ENCODE assay signal across 17 cellular contexts in genomic region chr18:13302611-13303267, GRCh38.
DNase-seq lines count a peak whose midpoint lies in the region; ATAC-seq and TF ChIP-seq lines count a peak whose summit lies in the region.
"Had no signal": no experiment of that assay in that cellular context is flagged by ENCODE, and none has a peak within 500 bp of the region (broad histone marks: within the 10 kb centered on the region; RNA-seq: fewer than 3 reads in every experiment).

No MANE protein-coding gene starts in this region.

- H3K27ac Mint-ChIP-seq in GM23338: no peak overlapping the region; the same call in 1 of the 2 replicates
- H3K27ac Mint-ChIP-seq: CD8-positive, alpha-beta memory T cell; progenitor cell of endocrine pancreas had no signal

- H3K4me3 Mint-ChIP-seq in GM23338: no peak overlapping the region
- H3K4me3 Mint-ChIP-seq: CD8-positive, alpha-beta memory T cell had no signal

- no peak overlapping the region for H3K9ac ChIP-seq in OCI-LY1 (ENCODE audit: low read length)

- H3F3A ChIP-seq in GM23338 (replicated peaks; ENCODE audit: low read depth) (no peaks in the 10 kb centered on the region), OCI-LY1 (ENCODE audit: insufficient read depth, low read length) (no peaks in the 10 kb centered on the region)

- DNase-seq in AG10803 (ENCODE audit: low read depth) (no peak), GM23338 (ENCODE audit: low spot score) (no peak), HK-2 (ENCODE audit: unreplicated experiment) (no peak), SKM-1 (lab: John Stamatoyannopoulos, UW; ENCODE audit: unreplicated experiment) (no peak), osteoblast (ENCODE audit: insufficient read length, low spot score, missing footprints) (no peak)
- DNase-seq: activated CD4-positive, alpha-beta T cell treated with anti-CD3 and anti-CD28 coated beads, Interleukin-2, amount 50 U/mL, for 1 hour; activated gamma-delta T cell treated with Interleukin-2 at 50 U/mL for 16 hours; CD8-positive, alpha-beta memory T cell; foreskin keratinocyte; NCI-H1930 had no signal

- H3K27me3 Mint-ChIP-seq in GM23338 (ENCODE audit: insufficient read depth, low read depth, poor library complexity): peaks cover 2% of the 10 kb centered on the region
- H3K27me3 Mint-ChIP-seq: progenitor cell of endocrine pancreas had no signal

- H4K20me1 ChIP-seq in GM23338 (replicated peaks; ENCODE audit: insufficient read depth) (no peaks in the 10 kb centered on the region), OCI-LY1 (ENCODE audit: insufficient read depth, low read length) (no peaks in the 10 kb centered on the region), osteoblast (ENCODE audit: insufficient read depth, low read length) (no peaks in the 10 kb centered on the region)

- H3K27ac ChIP-seq in GM23338 (ENCODE audit: low read depth) (no peak overlapping the region), OCI-LY1 (ENCODE audit: low read depth, low read length, poor library complexity, severe bottlenecking) (no peak overlapping the region), layer of hippocampus (ENCODE audit: low read depth, low read length) (peak overlapping the region; percentile 27), osteoblast (ENCODE audit: low read depth, low read length) (no peak overlapping the region)
- H3K27ac ChIP-seq: foreskin keratinocyte, SK-N-MC, suprapubic skin had no signal

- no peaks in the 10 kb centered on the region; the same call in 2 of the 3 replicates for H3K9me3 Mint-ChIP-seq in GM23338
- H3K9me3 Mint-ChIP-seq: CD8-positive, alpha-beta memory T cell had no signal

- H3K36me3 ChIP-seq in GM23338 (ENCODE audit: insufficient read depth): no peaks in the 10 kb centered on the region
- no peaks in the 10 kb centered on the region for H3K36me3 ChIP-seq in OCI-LY1 (ENCODE audit: insufficient read depth, low read length)
- no peaks in the 10 kb centered on the region for H3K36me3 ChIP-seq in osteoblast (ENCODE audit: insufficient read depth, low read length)
- H3K36me3 ChIP-seq: suprapubic skin had no signal

- no peak overlapping the region for H2AFZ ChIP-seq in GM23338
- H2AFZ ChIP-seq in OCI-LY1 (ENCODE audit: low read length): no peak overlapping the region
- no peak overlapping the region for H2AFZ ChIP-seq in osteoblast (ENCODE audit: low read length)

- H3K79me2 ChIP-seq in GM23338 (replicated peaks; ENCODE audit: insufficient read depth) (no peaks in the 10 kb centered on the region), OCI-LY1 (ENCODE audit: insufficient read depth, low read length) (no peaks in the 10 kb centered on the region), osteoblast (ENCODE audit: insufficient read depth, low read length) (no peaks in the 10 kb centered on the region)

- no peaks in the 10 kb centered on the region for H3K36me3 Mint-ChIP-seq in GM23338 (ENCODE audit: low read depth)
- H3K36me3 Mint-ChIP-seq: CD8-positive, alpha-beta memory T cell had no signal

- ATAC-seq in GM23338 (peak; percentile 26; the same call in 2 of the 3 replicates), HG02852 (IDR thresholded peaks at IDR 0.05; ENCODE audit: unreplicated experiment) (no peak)
- ATAC-seq: foreskin keratinocyte had no signal

- H3K4me1 Mint-ChIP-seq in GM23338: peaks cover 14% of the 10 kb centered on the region

- H3K4me3 ChIP-seq in AG10803 (ENCODE audit: low read length) (no peak overlapping the region), GM23338 (no peak overlapping the region), OCI-LY1 (ENCODE audit: low read depth, low read length, poor library complexity, severe bottlenecking) (no peak overlapping the region), osteoblast (ENCODE audit: insufficient read depth, low read length) (no peak overlapping the region)
- H3K4me3 ChIP-seq: lung, SK-N-MC, suprapubic skin had no signal

- TF ChIP-seq CTCF in AG10803 (conservative IDR thresholded peaks at IDR 0.05; ENCODE audit: low read length) (0 out of 2 replicates have a peak, but pooled peaks have one; percentile 2), GM23338 (conservative IDR thresholded peaks at IDR 0.05; ENCODE audit: low read depth in 2 of 2) (no peak), OCI-LY1 (IDR thresholded peaks at IDR 0.05; ENCODE audit: low read length) (peak; percentile 4; the same call in 1 of the 2 replicates), osteoblast (IDR thresholded peaks at IDR 0.05; ENCODE audit: extremely low read depth, low read depth, low read length) (no peak)

- H3K4me2 ChIP-seq in GM23338: no peak overlapping the region
- H3K4me2 ChIP-seq in OCI-LY1 (ENCODE audit: low read length): no peak overlapping the region
- no peak overlapping the region for H3K4me2 ChIP-seq in osteoblast (ENCODE audit: insufficient read depth, low read length)

- H3K4me1 ChIP-seq in GM23338 (ENCODE audit: insufficient read depth): no peaks in the 10 kb centered on the region; the same call in 1 of the 2 replicates
- no peaks in the 10 kb centered on the region for H3K4me1 ChIP-seq in OCI-LY1 (ENCODE audit: insufficient read depth, low read length, severe bottlenecking)
- H3K4me1 ChIP-seq in osteoblast (ENCODE audit: insufficient read depth, low read length): no peaks in the 10 kb centered on the region
- H3K4me1 ChIP-seq: foreskin keratinocyte had no signal

- H3K27me3 ChIP-seq in GM23338 (ENCODE audit: insufficient read depth) (no peaks in the 10 kb centered on the region), OCI-LY1 (ENCODE audit: insufficient read depth, low read length) (peaks cover 38% of the 10 kb centered on the region), layer of hippocampus (ENCODE audit: control insufficient read depth, insufficient read depth, low read length) (no peaks in the 10 kb centered on the region), osteoblast (ENCODE audit: insufficient read depth, low read length) (no peaks in the 10 kb centered on the region)
- H3K27me3 ChIP-seq: foreskin keratinocyte, suprapubic skin had no signal

- H3K9me3 ChIP-seq in OCI-LY1 (ENCODE audit: low read length) (peaks cover 10% of the 10 kb centered on the region), osteoblast (ENCODE audit: low read depth, low read length) (no peaks in the 10 kb centered on the region)
- H3K9me3 ChIP-seq: suprapubic skin had no signal

- no peaks in the 10 kb centered on the region for H3K9me2 ChIP-seq in GM23338 (ENCODE audit: insufficient read depth)
- no peaks in the 10 kb centered on the region for H3K9me2 ChIP-seq in OCI-LY1 (ENCODE audit: low read depth, low read length)

TF ChIP-seq in GM23338, 12 proteins besides CTCF, POLR2A, EP300 and RAD21:
- TF ChIP-seq POLR2AphosphoS5 (IDR thresholded peaks at IDR 0.05; ENCODE audit: low read depth): no peak
- TF ChIP-seq ZNF331 (CRISPR knock-in tag; IDR thresholded peaks at IDR 0.05; ENCODE audit: low read depth): no peak
- TF ChIP-seq NANOG (IDR thresholded peaks at IDR 0.05; ENCODE audit: borderline replicate concordance): no peak
- TF ChIP-seq EZH2 (IDR thresholded peaks at IDR 0.05; ENCODE audit: low read depth, unreplicated experiment): no peak
- TF ChIP-seq ZNF114 (CRISPR knock-in tag; IDR thresholded peaks at IDR 0.05): no peak
- TF ChIP-seq STAT1 (IDR thresholded peaks at IDR 0.05; ENCODE audit: unreplicated experiment): no peak
- TF ChIP-seq JUNB (IDR thresholded peaks at IDR 0.05; ENCODE audit: unreplicated experiment): no peak
- TF ChIP-seq REST (IDR thresholded peaks at IDR 0.05; ENCODE audit: unreplicated experiment): no peak
- TF ChIP-seq EZH2phosphoT487 (IDR thresholded peaks at IDR 0.05; ENCODE audit: unreplicated experiment): no peak
- TF ChIP-seq CREB1 (CRISPR knock-in tag; IDR thresholded peaks at IDR 0.05; ENCODE audit: low read depth): no peak

Comparison
In these comparisons a context has a peak if more than half of its experiments do, and no peak if none do; other contexts are left out.
1. CTCF ChIP-seq: peak in AG10803 (single experiment) and OCI-LY1 (single experiment); none in GM23338 (0 of 2) and osteoblast (single experiment).